ENCODE assay signal across 22 cellular contexts in genomic region chr2:99259465-99259864, GRCh38.
"Had no signal": no experiment of that assay in that cellular context is flagged by ENCODE, and none has a peak within 500 bp of the region (broad histone marks: within the 10 kb centered on the region; RNA-seq: fewer than 3 reads in every experiment).

No MANE protein-coding gene starts in this region.

- H3K27ac ChIP-seq: KMS-11, RWPE1, SJSA1, SK-N-MC had no signal

- H3K4me3 ChIP-seq: K562, SJSA1, SK-N-MC had no signal

- DNase-seq: Kasumi-1, MM.1S, NCI-H1048, NCI-H1105, NCI-H1417, NCI-H1436 treated with DMSO at 0.1 percent for 48 hours, NCI-H1694, NCI-H1930, NCI-H2081, NCI-H2107, NCI-H2227 treated with DMSO at 0.1 percent for 48 hours, NCI-H524, NCI-H526 treated with DMSO at 0.1 percent for 48 hours, NCI-H748 treated with DMSO at 0.1 percent for 48 hours, PC-3, SHP77, T-helper 2 cell had no signal

- H3K27me3 ChIP-seq: SJSA1 had no signal
